ENCODE assay signal across 8 cellular contexts in genomic region chr9:94167055-94167346, GRCh38.
A peak's percentile ranks its signal among the peaks of the same experiment; 100 is the strongest.
DNase-seq lines count a peak whose midpoint lies in the region; ATAC-seq and TF ChIP-seq lines count a peak whose summit lies in the region.

No MANE protein-coding gene starts in this region.

- POLR2A ChIA-PET in CD8-positive, alpha-beta memory T cell (lab: Charles Lee): interaction anchor here (1.0 kb wide), 1 partner anchor 17 kb away, joined by 3 read pairs; no protein-coding TSS in a partner anchor
- POLR2A ChIA-PET in MCF 10A (lab: Yijun Ruan, JAX): interaction anchor here (0.5 to 11.9 kb wide), 16 partner anchors 10 to 154 kb away, joined by 3 to 330 read pairs (median 5); no protein-coding TSS in a partner anchor

- peak overlapping the region; percentile 87 to 97 (median 96) for H3K27ac Mint-ChIP-seq in CD8-positive, alpha-beta memory T cell
- peak overlapping the region; percentile 86 for H3K27ac Mint-ChIP-seq in MCF 10A (ENCODE audit: low read depth, unreplicated experiment)

- peak overlapping the region; percentile 92 for H3K27ac ChIP-seq in CD8-positive, alpha-beta memory T cell (ENCODE audit: low read depth, low read length)
- peak overlapping the region; percentile 99 for H3K27ac ChIP-seq in HUES48 (ENCODE audit: low read depth, low read length)

- H3K4me1 Mint-ChIP-seq in CD8-positive, alpha-beta memory T cell: peaks cover 49 to 62% (median 58%) of the 10 kb centered on the region in 3 donors
- peaks cover 24% of the 10 kb centered on the region for H3K4me1 Mint-ChIP-seq in MCF 10A (ENCODE audit: insufficient read depth, unreplicated experiment)

- ATAC-seq in mucosa of descending colon: peak; percentile 40
- ATAC-seq in GM18870 (IDR thresholded peaks at IDR 0.05; ENCODE audit: unreplicated experiment): no peak
- no peak for ATAC-seq in GM18520 (IDR thresholded peaks at IDR 0.05; ENCODE audit: unreplicated experiment)

- peaks cover 0 to 1% of the 10 kb centered on the region in 2 donors for H3K27me3 Mint-ChIP-seq in CD8-positive, alpha-beta memory T cell
- no peaks in the 10 kb centered on the region for H3K27me3 Mint-ChIP-seq in MCF 10A (ENCODE audit: insufficient read depth, unreplicated experiment)

- H3K4me1 ChIP-seq in CD8-positive, alpha-beta memory T cell (ENCODE audit: insufficient read depth, low read length): peaks cover 51% of the 10 kb centered on the region
- peaks cover 16% of the 10 kb centered on the region for H3K4me1 ChIP-seq in HUES48 (ENCODE audit: control insufficient read depth, insufficient read depth, low read length)
- peaks cover 44% of the 10 kb centered on the region for H3K4me1 ChIP-seq in mucosa of descending colon (ENCODE audit: low read depth)

- peak overlapping the region; percentile 72 for H3K4me3 ChIP-seq in CD8-positive, alpha-beta memory T cell (ENCODE audit: low read length)
- H3K4me3 ChIP-seq in HUES48 (ENCODE audit: low read depth, low read length) (peak overlapping the region; percentile 96), mucosa of descending colon (peak overlapping the region; percentile 87)

- CTCF ChIA-PET in CD8-positive, alpha-beta memory T cell (lab: Charles Lee): no interaction called here
- CTCF ChIA-PET in MCF 10A (lab: Yijun Ruan, JAX): no interaction called here

- no peaks in the 10 kb centered on the region for H3K9me3 Mint-ChIP-seq in CD8-positive, alpha-beta memory T cell
- no peaks in the 10 kb centered on the region for H3K9me3 Mint-ChIP-seq in MCF 10A (ENCODE audit: unreplicated experiment)

- no peak for TF ChIP-seq POLR2A in erythroblast (IDR thresholded peaks at IDR 0.05; ENCODE audit: low read length)

- BruUV-seq in MCF 10A (replicated peaks; lab: Mats Ljungman, UMichigan): no TSS peak

- DNase-seq in CD8-positive, alpha-beta memory T cell: no peak
- no peak for DNase-seq in MCF 10A (ENCODE audit: unreplicated experiment)
- DNase-seq in mucosa of descending colon: no peak
- no peak for DNase-seq in erythroblast (lab: John Stamatoyannopoulos, UW)
- no peak for DNase-seq in KG1 (lab: John Stamatoyannopoulos, UW)

- H3K36me3 Mint-ChIP-seq in CD8-positive, alpha-beta memory T cell: peaks cover 0 to 6% (median 0%) of the 10 kb centered on the region in 3 donors
- peaks cover 43% of the 10 kb centered on the region for H3K36me3 Mint-ChIP-seq in MCF 10A (ENCODE audit: insufficient read depth, unreplicated experiment)

- no peak for TF ChIP-seq CTCF in MCF 10A (IDR thresholded peaks at IDR 0.05; ENCODE audit: unreplicated experiment)
- no peak for TF ChIP-seq CTCF in mucosa of descending colon (IDR thresholded peaks at IDR 0.05)

- H3K9me3 ChIP-seq in CD8-positive, alpha-beta memory T cell (ENCODE audit: low read length): no peaks in the 10 kb centered on the region
- no peaks in the 10 kb centered on the region for H3K9me3 ChIP-seq in HUES48 (ENCODE audit: control insufficient read depth, insufficient read depth, low read length)
- no peaks in the 10 kb centered on the region for H3K9me3 ChIP-seq in mucosa of descending colon

- H3K36me3 ChIP-seq in CD8-positive, alpha-beta memory T cell (ENCODE audit: insufficient read depth, low read length): no peaks in the 10 kb centered on the region
- H3K36me3 ChIP-seq in HUES48 (ENCODE audit: control insufficient read depth, insufficient read depth, low read length) (0 out of 2 replicates have a peak, but pooled peaks cover 5% of the 10 kb centered on the region), mucosa of descending colon (ENCODE audit: low read depth) (peaks cover 4% of the 10 kb centered on the region)

- intact Hi-C loops in MCF 10A (cut with micrococcal nuclease): loop anchor here (2.0 kb wide), 1 partner anchor 82 kb away; the partner anchor contains the start of gene PTPDC1
- intact Hi-C loops in mucosa of descending colon (cut with DNase I, micrococcal nuclease): no loop called here

- H3K9ac ChIP-seq in HUES48 (ENCODE audit: low read depth, low read length): peak overlapping the region; percentile 96

- no peaks in the 10 kb centered on the region for H3K27me3 ChIP-seq in CD8-positive, alpha-beta memory T cell (ENCODE audit: insufficient read depth, low read length, poor library complexity, severe bottlenecking)
- H3K27me3 ChIP-seq in HUES48 (ENCODE audit: control insufficient read depth, insufficient read depth, low read length): no peaks in the 10 kb centered on the region

- H3K4me3 Mint-ChIP-seq in CD8-positive, alpha-beta memory T cell: peak overlapping the region; percentile 85 to 97 (median 91)
- H3K4me3 Mint-ChIP-seq in MCF 10A (ENCODE audit: unreplicated experiment): peak overlapping the region; percentile 83
